ENCODE assay signal across 31 cellular contexts in genomic region chr7:89021741-89022140, GRCh38.
"Had no signal": no experiment of that assay in that cellular context is flagged by ENCODE, and none has a peak within 500 bp of the region (broad histone marks: within the 10 kb centered on the region; RNA-seq: fewer than 3 reads in every experiment).

No MANE protein-coding gene starts in this region.

- H3K27me3 ChIP-seq: heart left ventricle, left lung, pancreas, spleen, stomach, testis, thyroid gland, transverse colon, upper lobe of left lung, vagina had no signal

- H3K9me3 ChIP-seq: lower lobe of right lung, pancreas, prostate gland, stomach, testis, thyroid gland, upper lobe of left lung, vagina had no signal

- H3K36me3 ChIP-seq: heart left ventricle, left lung, lower lobe of right lung, pancreas, prostate gland, spleen, stomach, thyroid gland, transverse colon, upper lobe of left lung, vagina had no signal

- DNase-seq: heart left ventricle; hippocampal formation; immature natural killer cell; kidney; left colon; left lung; lower lobe of right lung; mammary epithelial cell; mesenchymal stem cell; naive B cell; natural killer cell; nephron progenitor cell; nucleus accumbens; pancreas; posterior cingulate gyrus; retina; right cardiac atrium; stimulated activated CD4-positive, alpha-beta T cell treated with anti-CD3 and anti-CD28 coated beads, Interleukin-4, amount 100 ng/mL, for 4 hours; stimulated activated CD8-positive, alpha-beta memory T cell treated with anti-CD3 and anti-CD28 coated beads, Interleukin-4, amount 100 ng/mL, for 48 hours; stimulated activated naive B cell treated with anti-CD40 and anti-IgM and Interleukin-4, amounts not matched to agents 10 μg/mL and 1 μg/mL and 100 μg/mL, for 72 hours; stimulated activated naive CD8-positive, alpha-beta T cell treated with anti-CD3 and anti-CD28 coated beads, Interleukin-15, Interleukin-2, amounts not matched to agents 100 U/mL and 50 U/mL, for 24 hours; stomach; testis; thyroid gland; transverse colon; upper lobe of left lung had no signal

- H3K4me1 ChIP-seq: heart left ventricle, left lung, lower lobe of right lung, pancreas, prostate gland, spleen, stomach, testis, thyroid gland, transverse colon, upper lobe of left lung, vagina had no signal

- H3K4me3 ChIP-seq: heart left ventricle, left lung, lower lobe of right lung, pancreas, prostate gland, skin epidermis, spleen, stomach, testis, thyroid gland, transverse colon, upper lobe of left lung, vagina had no signal

- H3K27ac ChIP-seq: heart left ventricle, left lung, lower lobe of right lung, pancreas, prostate gland, skin epidermis, spleen, stomach, testis, thyroid gland, transverse colon, upper lobe of left lung, vagina had no signal

- ATAC-seq: heart left ventricle; left colon; left lung; lower lobe of right lung; natural killer cell; pancreas; right cardiac atrium; sciatic nerve; stimulated activated naive B cell treated with anti-CD40 and anti-IgM and Interleukin-4, amounts not matched to agents 10 μg/mL and 1 μg/mL and 100 μg/mL, for 72 hours; stimulated activated naive CD8-positive, alpha-beta T cell treated with anti-CD3 and anti-CD28 coated beads, Interleukin-15, Interleukin-2, amounts not matched to agents 100 U/mL and 50 U/mL, for 24 hours had no signal
